8 cellular contexts compared by ENCODE assay signal in the genomic region with DNA sequence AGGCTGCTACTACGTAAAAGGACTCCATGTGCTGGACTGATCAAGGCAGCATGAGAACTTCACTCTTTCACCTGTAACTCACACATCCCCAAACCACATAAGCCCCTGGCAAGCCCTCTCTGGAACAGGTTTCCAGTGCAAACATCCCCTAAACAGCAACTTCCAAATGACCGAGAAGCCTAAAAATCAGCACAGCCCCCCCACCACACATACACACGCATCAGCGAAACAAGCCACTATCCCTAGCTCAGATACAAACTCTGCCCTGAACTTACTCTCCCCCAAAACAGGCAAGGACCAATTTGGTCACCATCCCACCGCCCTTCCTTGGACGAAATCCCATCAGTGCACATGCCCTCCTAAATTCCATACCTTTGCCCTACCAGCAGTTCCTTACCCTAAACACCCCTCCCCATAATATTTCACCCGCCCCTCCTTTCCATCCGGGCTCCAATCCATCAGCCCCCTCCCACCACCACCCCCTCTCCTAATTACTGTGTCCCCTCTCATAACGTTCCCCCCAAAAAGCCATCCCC. TPM values are rescaled to one million over a fixed set of nuclear protein-coding genes. Genes with fewer than 3 reads are reported as not detected.
DNase-seq lines count a peak whose midpoint lies in the region; ATAC-seq and TF ChIP-seq lines count a peak whose summit lies in the region.

No MANE protein-coding gene starts in this region.

- peak overlapping the region; percentile 97 for H3K27ac Mint-ChIP-seq in type B pancreatic cell

- TF ChIP-seq CTCF in C4-2B (conservative IDR thresholded peaks at IDR 0.05) (no peak), brain microvascular endothelial cell (IDR thresholded peaks at IDR 0.05; ENCODE audit: low read depth, low read length, missing control alignments) (no peak), lung (IDR thresholded peaks at IDR 0.05; ENCODE audit: control extremely low read depth, extremely low read depth) (no peak), type B pancreatic cell (conservative IDR thresholded peaks at IDR 0.05) (no peak)

- H3K4me3 Mint-ChIP-seq in type B pancreatic cell: peak overlapping the region; percentile 98

- peak; percentile 60 for DNase-seq in NAMALWA (ENCODE audit: low spot score)
- DNase-seq in brain microvascular endothelial cell: no peak
- DNase-seq in lung (ENCODE audit: low spot score): no peak
- DNase-seq in type B pancreatic cell (ENCODE audit: extremely low spot score, unreplicated experiment): no peak
- no peak for DNase-seq in NCI-H226
- no peak for DNase-seq in left lobe of liver (ENCODE audit: low spot score)

- peaks cover 2 to 8% of the 10 kb centered on the region in 2 donors for H3K4me1 ChIP-seq in lung (ENCODE audit: control insufficient read depth in 2 of 2, insufficient read depth in 2 of 2, low read length in 2 of 2)

- no peaks in the 10 kb centered on the region for H3K27me3 Mint-ChIP-seq in type B pancreatic cell

- H3K36me3 ChIP-seq in brain microvascular endothelial cell (replicated peaks) (peaks cover 24% of the 10 kb centered on the region), lung (ENCODE audit: control insufficient read depth in 2 of 2, insufficient read depth in 2 of 2, low read length in 2 of 2) (peaks cover 7 to 8% of the 10 kb centered on the region in 2 donors)

- ATAC-seq in lung (ENCODE audit: insufficient read depth, low FRiP score) (no peak), HG02571 (IDR thresholded peaks at IDR 0.05; ENCODE audit: unreplicated experiment) (no peak), left lobe of liver (no peak)

- H3K36me3 Mint-ChIP-seq in type B pancreatic cell: peaks cover 25% of the 10 kb centered on the region

- H3K9me3 ChIP-seq in lung (ENCODE audit: control insufficient read depth in 2 of 2, insufficient read depth in 1 of 2, low read length in 1 of 2): no peaks in the 10 kb centered on the region

- WGBS in lung, 2 donors: 3% methylated on average over 9 of the region's 9 CpGs

- no peaks in the 10 kb centered on the region for H3K27me3 ChIP-seq in brain microvascular endothelial cell (replicated peaks)
- H3K27me3 ChIP-seq in lung (ENCODE audit: control insufficient read depth, insufficient read depth): no peaks in the 10 kb centered on the region

- peak overlapping the region; percentile 83 for H3K4me3 ChIP-seq in brain microvascular endothelial cell (ENCODE audit: low read depth, low read length)
- peak overlapping the region; percentile 82 for H3K4me3 ChIP-seq in lung

- in situ Hi-C loops in brain microvascular endothelial cell (cut with HindIII; ENCODE audit: low pct_ligation_motif_present, low sequenced_read_pairs): no loop called here

- no peaks in the 10 kb centered on the region for H3K9me3 Mint-ChIP-seq in type B pancreatic cell

- H3K4me1 Mint-ChIP-seq in type B pancreatic cell (ENCODE audit: unreplicated experiment): peaks cover 19% of the 10 kb centered on the region

- H3K27ac ChIP-seq in C4-2B (peak overlapping the region; percentile 98), brain microvascular endothelial cell (peak overlapping the region; percentile 96), lung (ENCODE audit: low read depth in 1 of 2, low read length in 1 of 2) (peak overlapping the region; percentile 86 to 96)

RNA-seq across cellular contexts. Expression of gene LSM12, which starts 0.7 kb away (rescaled TPM):
- total RNA-seq in lung: 10 to 100 TPM; 14.8 to 45.3 TPM
- 10 to 100 TPM; 25.8 to 54.6 TPM for polyA plus RNA-seq in lung
- total RNA-seq in type B pancreatic cell (ENCODE audit: low replicate concordance): 44.8 and 50.6 TPM in 2 replicates
- 22.6 TPM for total RNA-seq in left lobe of liver

RNA-seq across cellular contexts. Expression of gene G6PC3, which starts 4.8 kb away (rescaled TPM):
- 10 to 100 TPM; 21.2 to 74.6 TPM for total RNA-seq in lung
- polyA plus RNA-seq in lung: 10 to 100 TPM; 84.8 to 87.4 TPM
- 63.6 and 63.7 TPM in 2 replicates for total RNA-seq in type B pancreatic cell (ENCODE audit: low replicate concordance)
- total RNA-seq in left lobe of liver: 8.9 TPM

RNA-seq across cellular contexts. Expression of gene TMEM101, which starts 51.0 kb away (rescaled TPM):
- total RNA-seq in lung (10 to 100 TPM; 32.9 to 33.3 TPM), type B pancreatic cell (ENCODE audit: low replicate concordance) (33.8 and 34.4 TPM in 2 replicates), left lobe of liver (14.4 TPM)
- polyA plus RNA-seq in lung: 10 to 100 TPM; 28.7 to 43.5 TPM

RNA-seq across cellular contexts. Expression of gene HDAC5, which starts 57.7 kb away (rescaled TPM):
- 10 to 100 TPM; 33.8 to 77.4 TPM for total RNA-seq in lung
- polyA plus RNA-seq in lung: 10 to 100 TPM; 29.6 to 39.0 TPM
- 43.3 and 48.9 TPM in 2 replicates for total RNA-seq in type B pancreatic cell (ENCODE audit: low replicate concordance)
- 16.8 TPM for total RNA-seq in left lobe of liver
